Comparison of ENCODE assay signal across 21 cellular contexts in genomic region chr3:55559651-55560423, GRCh38.
"Had no signal": no experiment of that assay in that cellular context is flagged by ENCODE, and none has a peak within 500 bp of the region (broad histone marks: within the 10 kb centered on the region; RNA-seq: fewer than 3 reads in every experiment).

No MANE protein-coding gene starts in this region.

- H3K4me2 ChIP-seq: neural progenitor cell had no signal

- H3K36me3 ChIP-seq: lower lobe of right lung, neural progenitor cell, right atrium auricular region, sigmoid colon, tibial artery had no signal

- H3K4me3 ChIP-seq: coronary artery, lower lobe of right lung, neural progenitor cell, right atrium auricular region, sigmoid colon, testis, tibial artery had no signal

- H3K9ac ChIP-seq: neural progenitor cell, parathyroid adenoma had no signal

- DNase-seq: dermis blood vessel endothelial cell; effector memory CD4-positive, alpha-beta T cell; erythroblast; hypothalamus; immature natural killer cell; islet precursor cell; kidney glomerular epithelial cell; left ventricle myocardium superior; lower lobe of right lung; natural killer cell; sigmoid colon; stimulated activated CD4-positive, alpha-beta T cell treated with anti-CD3 and anti-CD28 coated beads, Interleukin-2, amount 100 ng/mL, for 24 hours; stimulated activated CD4-positive, alpha-beta T cell treated with anti-CD3 and anti-CD28 coated beads, Interleukin-4, amount 100 ng/mL, for 24 hours; stimulated activated naive CD4-positive, alpha-beta T cell treated with Interleukin-2 at 50 U/mL for 16 hours; substantia nigra; testis; tibial artery had no signal

- H3K27ac ChIP-seq: coronary artery, lower lobe of right lung, neural progenitor cell, parathyroid adenoma, right atrium auricular region, sigmoid colon, testis, tibial artery had no signal

- H2AFZ ChIP-seq: neural progenitor cell, parathyroid adenoma had no signal

- H3K27me3 ChIP-seq: neural progenitor cell, right atrium auricular region, sigmoid colon, testis, tibial artery had no signal

- H3K9me3 ChIP-seq: lower lobe of right lung, right atrium auricular region, sigmoid colon, testis, tibial artery had no signal

- H3K4me1 ChIP-seq: testis, tibial artery had no signal

- ATAC-seq: left ventricle myocardium superior, lower lobe of right lung, natural killer cell had no signal
